ENCODE assay signal across 12 cellular contexts in the genomic region with DNA sequence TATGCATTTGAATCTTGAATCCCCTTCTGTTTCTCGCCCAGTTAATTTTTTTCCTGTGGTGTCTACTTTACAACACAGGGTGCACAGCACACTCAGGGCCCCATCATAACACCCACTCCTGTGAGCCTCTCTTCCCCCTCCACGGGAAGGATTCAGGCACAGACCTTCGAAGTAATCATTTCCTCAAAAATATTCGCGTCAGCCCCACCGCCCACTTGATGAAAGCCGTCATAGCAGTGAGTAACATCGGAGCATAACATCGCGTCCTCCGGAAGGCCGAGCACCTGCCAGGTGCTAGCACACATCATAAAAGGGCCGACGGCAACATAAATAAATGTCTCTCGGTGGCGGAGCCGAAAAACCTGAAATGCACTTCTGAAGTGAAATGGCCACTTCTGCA.
DNase-seq lines count a peak whose midpoint lies in the region; ATAC-seq and TF ChIP-seq lines count a peak whose summit lies in the region.
"Had no signal": no experiment of that assay in that cellular context is flagged by ENCODE, and none has a peak within 500 bp of the region (broad histone marks: within the 10 kb centered on the region; RNA-seq: fewer than 3 reads in every experiment).

No MANE protein-coding gene starts in this region.

- no peak for TF ChIP-seq CTCF in left ventricle myocardium inferior (IDR thresholded peaks at IDR 0.05; ENCODE audit: borderline replicate concordance)

- no peak overlapping the region for H3K4me3 ChIP-seq in left ventricle myocardium inferior
- no peak overlapping the region for H3K4me3 ChIP-seq in HAP-1
- H3K4me3 ChIP-seq: thyroid gland had no signal

- H3K36me3 Mint-ChIP-seq in activated T-helper 2 cell treated with anti-CD3 and anti-CD28 coated beads, Interferon-gamma antibody, Interleukin-2, Interleukin-4, amounts not matched to agents 10 μg/mL and 5 μg/mL and 100 μg/mL, durations not matched to agents 14 hours and 24 hours and 36 hours (ENCODE audit: low read depth): peaks cover 13% of the 10 kb centered on the region

- peaks cover 21% of the 10 kb centered on the region for H3K4me1 Mint-ChIP-seq in activated T-helper 2 cell treated with anti-CD3 and anti-CD28 coated beads, Interferon-gamma antibody, Interleukin-2, Interleukin-4, amounts not matched to agents 10 μg/mL and 5 μg/mL and 100 μg/mL, durations not matched to agents 14 hours and 24 hours and 36 hours (ENCODE audit: low read depth)

- H3K4me1 ChIP-seq in left ventricle myocardium inferior (no peaks in the 10 kb centered on the region), HAP-1 (no peaks in the 10 kb centered on the region)
- H3K4me1 ChIP-seq: thyroid gland had no signal

- in situ Hi-C loops in HAP-1 (cut with MboI; ENCODE audit: low sequenced_read_pairs): no loop called here

- DNase-seq in activated gamma-delta T cell treated with Interleukin-2 at 50 U/mL for 16 hours: peak; percentile 14
- no peak for DNase-seq in activated gamma-delta T cell (lab: John Stamatoyannopoulos, UW)
- peak; percentile 30 for DNase-seq in activated T-helper 2 cell treated with anti-CD3 and anti-CD28 coated beads, Interferon-gamma antibody, Interleukin-2, Interleukin-4, amounts not matched to agents 10 μg/mL and 5 μg/mL and 100 μg/mL, durations not matched to agents 14 hours and 24 hours and 36 hours (ENCODE audit: low spot score)
- peak; percentile 20 to 70 (median 58) for DNase-seq in stimulated activated CD4-positive, alpha-beta T cell treated with anti-CD3 and anti-CD28 coated beads, Interleukin-1b, Interleukin-23, amount 100 ng/mL, for 24 hours (ENCODE audit: low read depth in 4 of 4, low spot score in 1 of 4)
- DNase-seq in left ventricle myocardium inferior: no peak
- no peak for DNase-seq in HAP-1 (ENCODE audit: low spot score in 2 of 2)
- no peak for DNase-seq in SIG-M5 (lab: John Stamatoyannopoulos, UW)
- DNase-seq: erythroblast, NCI-H446, SK-N-SH, thyroid gland had no signal

- intact Hi-C loops in activated T-helper 2 cell treated with anti-CD3 and anti-CD28 coated beads, Interferon-gamma antibody, Interleukin-2, Interleukin-4, amounts not matched to agents 10 μg/mL and 5 μg/mL and 100 μg/mL, durations not matched to agents 14 hours and 24 hours and 36 hours (cut with micrococcal nuclease): loop anchor here (1.0 to 5.0 kb wide), 2 partner anchors 19 to 98 kb away; no protein-coding TSS in a partner anchor
- intact Hi-C loops in left ventricle myocardium inferior (cut with micrococcal nuclease): no loop called here

- ATAC-seq in HG03457 (IDR thresholded peaks at IDR 0.05; ENCODE audit: unreplicated experiment): no peak

- no peaks in the 10 kb centered on the region for H3K36me3 ChIP-seq in left ventricle myocardium inferior
- no peaks in the 10 kb centered on the region for H3K36me3 ChIP-seq in HAP-1 (replicated peaks)
- H3K36me3 ChIP-seq: thyroid gland had no signal

- H3K27ac Mint-ChIP-seq in activated T-helper 2 cell treated with anti-CD3 and anti-CD28 coated beads, Interferon-gamma antibody, Interleukin-2, Interleukin-4, amounts not matched to agents 10 μg/mL and 5 μg/mL and 100 μg/mL, durations not matched to agents 14 hours and 24 hours and 36 hours: peak overlapping the region; percentile 97

- no peak overlapping the region for H3K27ac ChIP-seq in left ventricle myocardium inferior (replicated peaks)
- H3K27ac ChIP-seq: thyroid gland had no signal

- H3K9me3 ChIP-seq in left ventricle myocardium inferior (replicated peaks): peaks cover 4% of the 10 kb centered on the region
- H3K9me3 ChIP-seq in HAP-1: no peaks in the 10 kb centered on the region
- H3K9me3 ChIP-seq: SK-N-SH, thyroid gland had no signal

- H3K27me3 Mint-ChIP-seq in activated T-helper 2 cell treated with anti-CD3 and anti-CD28 coated beads, Interferon-gamma antibody, Interleukin-2, Interleukin-4, amounts not matched to agents 10 μg/mL and 5 μg/mL and 100 μg/mL, durations not matched to agents 14 hours and 24 hours and 36 hours (ENCODE audit: low read depth): no peaks in the 10 kb centered on the region

- H3K27me3 ChIP-seq in left ventricle myocardium inferior (ENCODE audit: low read depth) (no peaks in the 10 kb centered on the region), HAP-1 (ENCODE audit: low read depth) (no peaks in the 10 kb centered on the region)
- H3K27me3 ChIP-seq: thyroid gland had no signal

- peaks cover 15% of the 10 kb centered on the region for H3K9me3 Mint-ChIP-seq in activated T-helper 2 cell treated with anti-CD3 and anti-CD28 coated beads, Interferon-gamma antibody, Interleukin-2, Interleukin-4, amounts not matched to agents 10 μg/mL and 5 μg/mL and 100 μg/mL, durations not matched to agents 14 hours and 24 hours and 36 hours

- peak overlapping the region; percentile 76 for H3K4me3 Mint-ChIP-seq in activated T-helper 2 cell treated with anti-CD3 and anti-CD28 coated beads, Interferon-gamma antibody, Interleukin-2, Interleukin-4, amounts not matched to agents 10 μg/mL and 5 μg/mL and 100 μg/mL, durations not matched to agents 14 hours and 24 hours and 36 hours (ENCODE audit: low read depth)

Comparison
In these comparisons a context has a peak if more than half of its experiments do, and no peak if none do; other contexts are left out.
1. DNase-seq: peak in activated gamma-delta T cell treated with Interleukin-2 at 50 U/mL for 16 hours (single experiment), activated T-helper 2 cell treated with anti-CD3 and anti-CD28 coated beads, Interferon-gamma antibody, Interleukin-2, Interleukin-4, amounts not matched to agents 10 μg/mL and 5 μg/mL and 100 μg/mL, durations not matched to agents 14 hours and 24 hours and 36 hours (single experiment) and stimulated activated CD4-positive, alpha-beta T cell treated with anti-CD3 and anti-CD28 coated beads, Interleukin-1b, Interleukin-23, amount 100 ng/mL, for 24 hours (4 of 4); none in activated gamma-delta T cell (single experiment), left ventricle myocardium inferior (single experiment), HAP-1 (0 of 2) and SIG-M5 (single experiment).